Comparison of ENCODE assay signal across 26 cellular contexts in genomic region chr4:150265806-150266205, GRCh38.
"Had no signal": no experiment of that assay in that cellular context is flagged by ENCODE, and none has a peak within 500 bp of the region (broad histone marks: within the 10 kb centered on the region; RNA-seq: fewer than 3 reads in every experiment).

No MANE protein-coding gene starts in this region.

- H3K27ac Mint-ChIP-seq: activated CD8-positive, alpha-beta T cell treated with anti-CD3 and anti-CD28 coated beads for 36 hours; activated naive CD8-positive, alpha-beta T cell; activated T-helper 17 cell treated with anti-CD3 and anti-CD28 coated beads, Interleukin-2, amount 50 U/mL, for 72 hours had no signal

- H3K4me3 ChIP-seq: breast epithelium, cardiac muscle cell, colonic mucosa, esophagus squamous epithelium had no signal

- DNase-seq: activated CD4-positive, alpha-beta T cell treated with anti-CD3 and anti-CD28 coated beads for 1 hour; activated CD4-positive, alpha-beta T cell treated with anti-CD3 and anti-CD28 coated beads for 48 hours; activated CD4-positive, alpha-beta T cell treated with anti-CD3 and anti-CD28 coated beads, Interleukin-2, amount 50 U/mL, for 1 hour; activated CD4-positive, alpha-beta T cell treated with anti-CD3 and anti-CD28 coated beads, Interleukin-2, amount 50 U/mL, for 48 hours; activated CD4-positive, CD25-positive, alpha-beta regulatory T cell; activated CD8-positive, alpha-beta memory T cell treated with anti-CD3 and anti-CD28 coated beads for 24 hours; activated CD8-positive, alpha-beta T cell treated with anti-CD3 and anti-CD28 coated beads for 36 hours; activated effector memory CD4-positive, alpha-beta T cell treated with Interleukin-2 at 50 U/mL for 16 hours; activated gamma-delta T cell treated with Interleukin-2 at 50 U/mL for 16 hours; activated naive CD4-positive, alpha-beta T cell treated with anti-CD3 and anti-CD28 coated beads, Interleukin-2, amount 50 U/mL, for 16 hours; activated naive CD4-positive, alpha-beta T cell treated with Interleukin-2 at 50 U/mL for 16 hours; activated T-cell treated with anti-CD3 and anti-CD28 coated beads, Interleukin-2, amount 50 U/mL, for 4 hours; amniotic stem cell; central memory CD4-positive, alpha-beta T cell; cerebellar nuclear complex; colonic mucosa; effector CD8-positive, alpha-beta T cell; erythroblast; esophagus squamous epithelium; head of caudate nucleus; T-helper 2 cell had no signal

- H3K4me1 ChIP-seq: breast epithelium, colonic mucosa, esophagus squamous epithelium had no signal

- H3K36me3 ChIP-seq: breast epithelium, cardiac muscle cell, colonic mucosa had no signal

- H3K27me3 ChIP-seq: breast epithelium, cardiac muscle cell, colonic mucosa, esophagus squamous epithelium had no signal

- H3K4me1 Mint-ChIP-seq: brain had no signal

- H3K9me3 Mint-ChIP-seq: activated CD8-positive, alpha-beta T cell treated with anti-CD3 and anti-CD28 coated beads for 36 hours; activated T-cell treated with anti-CD3 and anti-CD28 coated beads, Interleukin-2, amount 50 U/mL, for 4 hours; activated T-helper 17 cell treated with anti-CD3 and anti-CD28 coated beads, Interleukin-2, amount 50 U/mL, for 72 hours had no signal

- H3K27ac ChIP-seq: breast epithelium, cardiac muscle cell, colonic mucosa, esophagus squamous epithelium had no signal

- H3K4me3 Mint-ChIP-seq: activated CD8-positive, alpha-beta T cell treated with anti-CD3 and anti-CD28 coated beads for 36 hours; activated naive CD8-positive, alpha-beta T cell; activated T-cell treated with anti-CD3 and anti-CD28 coated beads, Interleukin-2, amount 50 U/mL, for 4 hours; activated T-helper 17 cell treated with anti-CD3 and anti-CD28 coated beads, Interleukin-2, amount 50 U/mL, for 72 hours; brain had no signal

- H3K9me3 ChIP-seq: breast epithelium, colonic mucosa, esophagus squamous epithelium had no signal

- H3K27me3 Mint-ChIP-seq: activated CD8-positive, alpha-beta T cell treated with anti-CD3 and anti-CD28 coated beads for 36 hours; activated naive CD8-positive, alpha-beta T cell; activated T-helper 17 cell treated with anti-CD3 and anti-CD28 coated beads, Interleukin-2, amount 50 U/mL, for 72 hours; brain had no signal

- ATAC-seq: activated CD8-positive, alpha-beta T cell treated with anti-CD3 and anti-CD28 coated beads for 36 hours; activated T-cell treated with anti-CD3 and anti-CD28 coated beads, Interleukin-2, amount 50 U/mL, for 4 hours; activated T-helper 17 cell treated with anti-CD3 and anti-CD28 coated beads, Interleukin-2, amount 50 U/mL, for 72 hours had no signal
